ENCODE assay signal across 8 cellular contexts in the genomic region with DNA sequence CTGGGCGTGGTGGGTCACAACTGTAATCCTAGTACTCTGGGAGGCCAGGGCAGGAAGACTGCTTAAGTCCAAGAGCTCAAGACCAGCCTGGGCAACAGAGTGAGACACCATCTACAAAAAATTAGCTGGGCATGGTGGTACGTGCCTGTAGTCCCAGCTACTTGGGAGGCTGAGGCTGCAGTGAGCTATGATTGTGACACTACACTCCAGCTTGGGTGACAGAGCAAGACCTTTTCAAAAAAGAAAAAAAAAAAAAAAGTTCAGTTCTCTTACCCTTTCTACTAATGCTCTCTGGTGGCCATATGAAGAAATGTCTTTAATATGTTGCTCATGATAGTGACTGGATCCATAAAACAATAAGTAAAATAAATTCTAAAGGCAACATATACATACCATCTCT. TPM values are rescaled to one million over a fixed set of nuclear protein-coding genes. Genes with fewer than 3 reads are reported as not detected.
DNase-seq lines count a peak whose midpoint lies in the region; ATAC-seq and TF ChIP-seq lines count a peak whose summit lies in the region.

No MANE protein-coding gene starts in this region.

- DNase-seq in CD4-positive, alpha-beta T cell = no peak
- peak; percentile 47 for DNase-seq in NCI-H446 treated with DMSO at 0.1 percent for 48 hours (lab: John Stamatoyannopoulos, UW)
- no peak for DNase-seq in chondrocyte (ENCODE audit: low spot score)
- no peak for DNase-seq in smooth muscle cell (lab: John Stamatoyannopoulos, UW; ENCODE audit: unreplicated experiment)
- no peak for DNase-seq in activated CD4-positive, alpha-beta memory T cell treated with anti-CD3 and anti-CD28 coated beads for 36 hours
- DNase-seq in spleen = no peak

- H3F3A ChIP-seq in smooth muscle cell (ENCODE audit: low read depth) = no peaks in the 10 kb centered on the region

- intact Hi-C loops in CD4-positive, alpha-beta T cell (cut with DNase I, micrococcal nuclease) = loop anchor here in 1 of 2 experiments (10.0 kb wide), 1 partner anchor 1626 kb away; no protein-coding TSS in a partner anchor
- intact Hi-C loops in activated CD4-positive, alpha-beta memory T cell treated with anti-CD3 and anti-CD28 coated beads for 36 hours (cut with micrococcal nuclease) = loop anchor here (5.0 kb wide), 1 partner anchor 88 kb away; a partner anchor contains a TSS
- intact Hi-C loops in spleen (cut with DNase I; ENCODE audit: low total_unique reads) = no loop called here

- H3K9me3 ChIP-seq in CD4-positive, alpha-beta T cell (ENCODE audit: control insufficient read depth, low read length) = no peaks in the 10 kb centered on the region
- H3K9me3 ChIP-seq in smooth muscle cell (replicated peaks; ENCODE audit: low read depth) (no peaks in the 10 kb centered on the region), spleen (no peaks in the 10 kb centered on the region)

- H3K27ac Mint-ChIP-seq in CD4-positive, alpha-beta T cell = no peak overlapping the region
- no peak overlapping the region for H3K27ac Mint-ChIP-seq in chondrocyte (ENCODE audit: unreplicated experiment)
- no peak overlapping the region for H3K27ac Mint-ChIP-seq in activated CD4-positive, alpha-beta memory T cell treated with anti-CD3 and anti-CD28 coated beads for 36 hours

- CTCF ChIA-PET in CD4-positive, alpha-beta T cell (lab: Charles Lee) = interaction anchor here (1.3 to 1.7 kb wide), 2 partner anchors 16 to 1626 kb away, joined by 4 read pairs; no protein-coding TSS in a partner anchor
- CTCF ChIA-PET in activated CD4-positive, alpha-beta memory T cell treated with anti-CD3 and anti-CD28 coated beads for 36 hours (lab: Charles Lee) = interaction anchor here (0.6 to 2.2 kb wide), 9 partner anchors 9 to 1324 kb away, joined by 3 to 7 read pairs (median 3); no protein-coding TSS in a partner anchor

- peaks cover 17% of the 10 kb centered on the region for H4K20me1 ChIP-seq in smooth muscle cell (ENCODE audit: low read depth)

- no peak overlapping the region for H3K27ac ChIP-seq in CD4-positive, alpha-beta T cell (ENCODE audit: low read depth, low read length)
- no peak overlapping the region for H3K27ac ChIP-seq in smooth muscle cell (ENCODE audit: low read depth)
- no peak overlapping the region for H3K27ac ChIP-seq in spleen

- peaks cover 73% of the 10 kb centered on the region for H3K36me3 Mint-ChIP-seq in CD4-positive, alpha-beta T cell (ENCODE audit: low read depth)
- H3K36me3 Mint-ChIP-seq in chondrocyte (ENCODE audit: low read depth) = peaks cover 16% of the 10 kb centered on the region
- H3K36me3 Mint-ChIP-seq in activated CD4-positive, alpha-beta memory T cell treated with anti-CD3 and anti-CD28 coated beads for 36 hours = peaks cover 14% of the 10 kb centered on the region

- H3K79me2 ChIP-seq in smooth muscle cell (ENCODE audit: low read depth) = peaks cover 4% of the 10 kb centered on the region

- no peak overlapping the region for H3K4me3 ChIP-seq in smooth muscle cell
- H3K4me3 ChIP-seq in spleen = no peak overlapping the region

- no peak for TF ChIP-seq POLR2A in spleen (IDR thresholded peaks at IDR 0.05)

- no peak overlapping the region for H3K4me2 ChIP-seq in smooth muscle cell

- peaks cover 4% of the 10 kb centered on the region for H3K36me3 ChIP-seq in smooth muscle cell (ENCODE audit: low read depth)
- H3K36me3 ChIP-seq in spleen = peaks cover 0 to 95% (median 34%) of the 10 kb centered on the region in 6 donors

- no peak overlapping the region for H3K9ac ChIP-seq in smooth muscle cell (ENCODE audit: low read depth)

- H2AFZ ChIP-seq in smooth muscle cell (ENCODE audit: low read depth) = no peak overlapping the region

- H3K9me3 Mint-ChIP-seq in CD4-positive, alpha-beta T cell = no peaks in the 10 kb centered on the region
- H3K9me3 Mint-ChIP-seq in chondrocyte (ENCODE audit: low read depth) = no peaks in the 10 kb centered on the region
- H3K9me3 Mint-ChIP-seq in activated CD4-positive, alpha-beta memory T cell treated with anti-CD3 and anti-CD28 coated beads for 36 hours = no peaks in the 10 kb centered on the region

- H3K4me1 ChIP-seq in smooth muscle cell (ENCODE audit: low read depth) (no peaks in the 10 kb centered on the region), spleen (peaks cover 0 to 14% (median 0%) of the 10 kb centered on the region in 6 donors)

- peak; percentile 65 for ATAC-seq in CD4-positive, alpha-beta T cell (ENCODE audit: poor library complexity)
- ATAC-seq in GM21526 (IDR thresholded peaks at IDR 0.05; ENCODE audit: low FRiP score, unreplicated experiment) (peak; percentile 42), HG02840 (IDR thresholded peaks at IDR 0.05; ENCODE audit: low FRiP score, unreplicated experiment) (no peak)

- POLR2A ChIA-PET in CD4-positive, alpha-beta T cell (lab: Charles Lee) = interaction anchor here (0.7 to 1.2 kb wide), 2 partner anchors 17 to 425 kb away, joined by 3 read pairs; no protein-coding TSS in a partner anchor
- POLR2A ChIA-PET in activated CD4-positive, alpha-beta memory T cell treated with anti-CD3 and anti-CD28 coated beads for 36 hours (lab: Charles Lee) = no interaction called here

- TF ChIP-seq CTCF in CD4-positive, alpha-beta T cell (IDR thresholded peaks at IDR 0.05) = no peak
- TF ChIP-seq CTCF in chondrocyte (IDR thresholded peaks at IDR 0.05) (peak; percentile 80), smooth muscle cell (IDR thresholded peaks at IDR 0.05; ENCODE audit: borderline replicate concordance, insufficient read depth, poor library complexity, severe bottlenecking) (peak; percentile 31), spleen (IDR thresholded peaks at IDR 0.05 in 8 of 11, conservative IDR thresholded peaks at IDR 0.05 in 3 of 11) (peak in 4 of 11 experiments; percentile 10 to 25 (median 18))

- H3K4me1 Mint-ChIP-seq in CD4-positive, alpha-beta T cell (ENCODE audit: low read depth) = peaks cover 13% of the 10 kb centered on the region
- peaks cover under 1% of the 10 kb centered on the region for H3K4me1 Mint-ChIP-seq in chondrocyte (ENCODE audit: low read depth)
- H3K4me1 Mint-ChIP-seq in activated CD4-positive, alpha-beta memory T cell treated with anti-CD3 and anti-CD28 coated beads for 36 hours (ENCODE audit: low read depth) = peaks cover 7% of the 10 kb centered on the region

- no peaks in the 10 kb centered on the region for H3K27me3 Mint-ChIP-seq in CD4-positive, alpha-beta T cell
- no peaks in the 10 kb centered on the region for H3K27me3 Mint-ChIP-seq in chondrocyte (ENCODE audit: low read depth)
- no peaks in the 10 kb centered on the region for H3K27me3 Mint-ChIP-seq in activated CD4-positive, alpha-beta memory T cell treated with anti-CD3 and anti-CD28 coated beads for 36 hours

- H3K4me3 Mint-ChIP-seq in CD4-positive, alpha-beta T cell = no peak overlapping the region
- no peak overlapping the region for H3K4me3 Mint-ChIP-seq in chondrocyte (ENCODE audit: unreplicated experiment)
- H3K4me3 Mint-ChIP-seq in activated CD4-positive, alpha-beta memory T cell treated with anti-CD3 and anti-CD28 coated beads for 36 hours = no peak overlapping the region

- WGBS in smooth muscle cell (ENCODE audit: low lambda C conversion rate) = 91% methylated on average over 2 of the region's 2 CpGs
- WGBS in spleen, 5 donors = 85 to 94% (median 89%) methylated on average over 2 of the region's 2 CpGs

- no peaks in the 10 kb centered on the region for H3K27me3 ChIP-seq in CD4-positive, alpha-beta T cell (ENCODE audit: control insufficient read depth, insufficient read depth, low read length)
- H3K27me3 ChIP-seq in smooth muscle cell (ENCODE audit: low read depth) (no peaks in the 10 kb centered on the region), spleen (replicated peaks in 1 of 7) (no peaks in the 10 kb centered on the region)

RNA-seq across cellular contexts. Expression of a gene that starts 14.9 kb away (rescaled TPM):
- 10 to 100 TPM; 15.0 to 16.0 TPM for total RNA-seq in CD4-positive, alpha-beta T cell
- 5.1 to 6.8 TPM (median 6.0 TPM) in 3 replicates for total RNA-seq in chondrocyte
- total RNA-seq in smooth muscle cell = 7.9 and 14.6 TPM in 2 replicates
- polyA plus RNA-seq in smooth muscle cell = 6.6 and 9.9 TPM in 2 replicates
- total RNA-seq in activated CD4-positive, alpha-beta memory T cell treated with anti-CD3 and anti-CD28 coated beads for 36 hours = 1 to 10 TPM; 8.9 to 9.8 TPM
- total RNA-seq in spleen = 10 to 100 TPM in 6 of 7 donors, 1 to 10 TPM in 1; 7.5 to 15.9 (median 10.6) TPM
- 1 to 10 TPM; 2.7 to 3.9 (median 2.9) TPM for polyA plus RNA-seq in spleen

RNA-seq across cellular contexts. Expression of a gene that starts 15.0 kb away (rescaled TPM):
- 10 to 100 TPM; 34.6 to 35.8 TPM for total RNA-seq in CD4-positive, alpha-beta T cell
- total RNA-seq in chondrocyte (9.4 to 15.1 TPM (median 14.6 TPM) in 3 replicates), smooth muscle cell (32.2 and 133 TPM in 2 replicates), spleen (10 to 100 TPM in 6 of 7 donors, 1 to 10 TPM in 1; 9.3 to 24.8 (median 12.0) TPM)
- polyA plus RNA-seq in smooth muscle cell (15.0 and 24.2 TPM in 2 replicates), spleen (10 to 100 TPM in 2 of 3 donors, 1 to 10 TPM in 1; 8.1 to 15.3 (median 12.0) TPM)
- 10 to 100 TPM; 26.0 to 29.3 TPM for total RNA-seq in activated CD4-positive, alpha-beta memory T cell treated with anti-CD3 and anti-CD28 coated beads for 36 hours

RNA-seq across cellular contexts. Expression of a gene that starts 29.3 kb away (rescaled TPM):
- total RNA-seq in CD4-positive, alpha-beta T cell = 10 to 100 TPM; 12.5 to 13.7 TPM
- total RNA-seq in chondrocyte = 8.9 to 10.1 TPM (median 9.8 TPM) in 3 replicates
- total RNA-seq in smooth muscle cell = 10.1 and 11.3 TPM in 2 replicates
- polyA plus RNA-seq in smooth muscle cell = 4.7 and 7.7 TPM in 2 replicates
- 10 to 100 TPM; 17.9 to 18.9 TPM for total RNA-seq in activated CD4-positive, alpha-beta memory T cell treated with anti-CD3 and anti-CD28 coated beads for 36 hours
- total RNA-seq in spleen = 10 to 100 TPM in 6 of 7 donors, 1 to 10 TPM in 1; 9.6 to 13.3 (median 12.3) TPM
- 1 to 10 TPM; 4.7 to 7.4 (median 5.6) TPM for polyA plus RNA-seq in spleen
